Comparison of ENCODE assay signal across 8 cellular contexts in the genomic region with DNA sequence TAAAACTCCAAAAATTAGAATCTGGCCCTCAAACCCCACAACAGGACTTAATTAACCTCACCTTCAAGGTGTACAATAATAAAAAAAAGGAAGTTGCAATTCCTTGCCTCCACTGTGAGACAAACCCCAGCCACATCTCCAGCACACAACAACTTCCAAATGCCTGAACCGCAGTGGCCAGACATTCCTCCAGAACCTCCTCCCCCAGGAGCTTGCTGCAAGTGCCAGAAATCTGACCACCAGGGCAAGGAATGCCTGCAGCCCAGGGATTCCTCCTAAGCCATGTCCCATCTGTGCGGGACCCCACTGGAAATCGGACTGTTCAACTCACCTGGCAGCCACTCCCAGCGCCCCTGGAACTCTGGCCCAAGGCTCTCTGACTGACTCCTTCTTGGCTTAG.
DNase-seq lines count a peak whose midpoint lies in the region; FAIRE-seq and TF ChIP-seq lines count a peak whose summit lies in the region.
"Not testable (repeated sequence)": the region's sequence is repeated elsewhere in the genome, so short reads cannot be mapped to it uniquely, and the experiment has no call there.

No MANE protein-coding gene starts in this region.

- not testable (repeated sequence) for FAIRE-seq in astrocyte (lab: Jason Lieb, UNC)

- not testable (repeated sequence) for H3K27me3 ChIP-seq in PC-9 (ENCODE audit: insufficient read depth, low read depth); astrocyte (ENCODE audit: insufficient read depth, low read length); mesendoderm (ENCODE audit: insufficient read depth, low read length, poor library complexity); skeletal muscle satellite cell (ENCODE audit: control insufficient read depth, insufficient read depth, low read length)

- H3K4me1 Mint-ChIP-seq in astrocyte (ENCODE audit: low read depth, unreplicated experiment): peaks cover 19% of the 10 kb centered on the region

- H2BK5ac ChIP-seq in mesendoderm (ENCODE audit: low read length): not testable (repeated sequence)

- H3K9ac ChIP-seq in astrocyte (ENCODE audit: low read length): peak overlapping the region; percentile 54
- H3K9ac ChIP-seq in mesendoderm (ENCODE audit: low read length); skeletal muscle satellite cell (ENCODE audit: low read depth, low read length): not testable (repeated sequence)

- H3K9me3 Mint-ChIP-seq in astrocyte (ENCODE audit: unreplicated experiment): not testable (repeated sequence)

- not testable (repeated sequence) for H3K4ac ChIP-seq in mesendoderm (ENCODE audit: low read depth, low read length)

- H4K8ac ChIP-seq in mesendoderm (ENCODE audit: low read depth, low read length): not testable (repeated sequence)

- intact Hi-C loops in PC-9 (cut with micrococcal nuclease; ENCODE audit: unreplicated experiment): not testable (repeated sequence)

- H3K4me1 ChIP-seq in PC-9 (replicated peaks; ENCODE audit: insufficient read depth): peaks cover 40% of the 10 kb centered on the region
- peaks cover 17% of the 10 kb centered on the region for H3K4me1 ChIP-seq in astrocyte (ENCODE audit: insufficient read depth, low read length)
- not testable (repeated sequence) for H3K4me1 ChIP-seq in mesendoderm (ENCODE audit: control insufficient read depth, low read depth, low read length)
- peaks cover 24% of the 10 kb centered on the region for H3K4me1 ChIP-seq in skeletal muscle satellite cell (ENCODE audit: control insufficient read depth, insufficient read depth, low read length)

- POLR2A ChIA-PET in PC-9 (lab: Charles Lee; ENCODE audit: unreplicated experiment): interaction anchor here (0.6 kb wide), 2 partner anchors 86 to 265 kb away, joined by 4 read pairs; no protein-coding TSS in a partner anchor

- DNase-seq in EH (ENCODE audit: low read depth): peak; percentile 21
- DNase-seq in HT1080 (ENCODE audit: low read depth): peak; percentile 52
- peak in 1 of 2 experiments; percentile 53 for DNase-seq in PC-9
- DNase-seq in astrocyte (ENCODE audit: low read depth): peak; percentile 73
- peak; percentile 33 for DNase-seq in epithelial cell of esophagus (ENCODE audit: low read depth)
- DNase-seq in islet precursor cell: peak; percentile 65
- peak; percentile 52 for DNase-seq in mesendoderm

- not testable (repeated sequence) for H3K9me2 ChIP-seq in PC-9 (ENCODE audit: insufficient read depth)

- not testable (repeated sequence) for H2AK5ac ChIP-seq in mesendoderm (ENCODE audit: low read length)

- H4K20me1 ChIP-seq in PC-9 (ENCODE audit: insufficient read depth); astrocyte (ENCODE audit: insufficient read depth, low read length): not testable (repeated sequence)

- peaks cover 61% of the 10 kb centered on the region for H3F3A ChIP-seq in PC-9 (ENCODE audit: insufficient read depth, low read depth)

- not testable (repeated sequence) for BruUV-seq in PC-9 (replicated peaks; lab: Mats Ljungman, UMichigan)

- not testable (repeated sequence) for H3K9me3 ChIP-seq in PC-9 (ENCODE audit: insufficient read depth, low read depth); astrocyte (ENCODE audit: insufficient read depth, low read depth, low read length); skeletal muscle satellite cell (replicated peaks; ENCODE audit: low read length)

- H3K4me2 ChIP-seq in PC-9: peak overlapping the region; percentile 94
- H3K4me2 ChIP-seq in astrocyte (ENCODE audit: low read length): peak overlapping the region; percentile 54
- not testable (repeated sequence) for H3K4me2 ChIP-seq in mesendoderm (ENCODE audit: low read length); skeletal muscle satellite cell (ENCODE audit: low read length)

- not testable (repeated sequence) for H3K27ac Mint-ChIP-seq in astrocyte (ENCODE audit: unreplicated experiment)

- H3K56ac ChIP-seq in mesendoderm (ENCODE audit: low read length): not testable (repeated sequence)

- CTCF ChIA-PET in PC-9 (lab: Charles Lee): interaction anchor here (0.6 kb wide), 1 partner anchor 126 kb away, joined by 3 read pairs; no protein-coding TSS in a partner anchor

- not testable (repeated sequence) for H3K27me3 Mint-ChIP-seq in astrocyte (ENCODE audit: low read depth, unreplicated experiment)

- H2BK15ac ChIP-seq in mesendoderm (replicated peaks; ENCODE audit: low read depth): not testable (repeated sequence)

- not testable (repeated sequence) for H3K36me3 Mint-ChIP-seq in astrocyte (ENCODE audit: low read depth, unreplicated experiment)

- not testable (repeated sequence) for H3K18ac ChIP-seq in mesendoderm (ENCODE audit: low read length)

- not testable (repeated sequence) for H3K79me1 ChIP-seq in mesendoderm (ENCODE audit: low read length)

- H2BK120ac ChIP-seq in mesendoderm (ENCODE audit: low read depth, low read length): not testable (repeated sequence)

- WGBS in mesendoderm (ENCODE audit: extremely low coverage, insufficient coverage, low lambda C conversion rate): no CpG with 5 or more reads among the region's 4 CpGs

- TF ChIP-seq CTCF in PC-9 (conservative IDR thresholded peaks at IDR 0.05); astrocyte (IDR thresholded peaks at IDR 0.05; ENCODE audit: insufficient read depth, low read depth, low read length); epithelial cell of esophagus (IDR thresholded peaks at IDR 0.05; ENCODE audit: insufficient read depth, low read depth, low read length, missing control alignments): not testable (repeated sequence)

- peaks cover 85% of the 10 kb centered on the region for H3K79me2 ChIP-seq in PC-9 (ENCODE audit: low read depth)
- not testable (repeated sequence) for H3K79me2 ChIP-seq in astrocyte (ENCODE audit: insufficient read depth, low read length); mesendoderm (ENCODE audit: control insufficient read depth, insufficient read depth, low read length)

- H3K4me3 Mint-ChIP-seq in astrocyte (ENCODE audit: unreplicated experiment): peak overlapping the region; percentile 40

- peaks cover 48% of the 10 kb centered on the region for H3K36me3 ChIP-seq in PC-9 (ENCODE audit: low read depth)
- H3K36me3 ChIP-seq in astrocyte (ENCODE audit: insufficient read depth, low read length); mesendoderm (ENCODE audit: control insufficient read depth, insufficient read depth, low read length); skeletal muscle satellite cell (ENCODE audit: insufficient read depth, low read length): not testable (repeated sequence)

- peak overlapping the region; percentile 64 for H3K4me3 ChIP-seq in PC-9
- not testable (repeated sequence) for H3K4me3 ChIP-seq in astrocyte (ENCODE audit: insufficient read depth, low read depth, low read length); mesendoderm (ENCODE audit: low read length)
- H3K4me3 ChIP-seq in epithelial cell of esophagus (ENCODE audit: low read length): peak overlapping the region; percentile 34
- H3K4me3 ChIP-seq in skeletal muscle satellite cell (ENCODE audit: low read length): peak overlapping the region; percentile 34

- H4K5ac ChIP-seq in mesendoderm (ENCODE audit: low read length): not testable (repeated sequence)

- H3K27ac ChIP-seq in PC-9: peak overlapping the region; percentile 100
- not testable (repeated sequence) for H3K27ac ChIP-seq in astrocyte (ENCODE audit: low read depth, low read length); mesendoderm (ENCODE audit: low read depth, low read length)

- H3K23ac ChIP-seq in mesendoderm (ENCODE audit: low read length): not testable (repeated sequence)

- H2AFZ ChIP-seq in PC-9; astrocyte (ENCODE audit: low read depth, low read length): not testable (repeated sequence)
